24 cellular contexts compared by ENCODE assay signal in the genomic region with DNA sequence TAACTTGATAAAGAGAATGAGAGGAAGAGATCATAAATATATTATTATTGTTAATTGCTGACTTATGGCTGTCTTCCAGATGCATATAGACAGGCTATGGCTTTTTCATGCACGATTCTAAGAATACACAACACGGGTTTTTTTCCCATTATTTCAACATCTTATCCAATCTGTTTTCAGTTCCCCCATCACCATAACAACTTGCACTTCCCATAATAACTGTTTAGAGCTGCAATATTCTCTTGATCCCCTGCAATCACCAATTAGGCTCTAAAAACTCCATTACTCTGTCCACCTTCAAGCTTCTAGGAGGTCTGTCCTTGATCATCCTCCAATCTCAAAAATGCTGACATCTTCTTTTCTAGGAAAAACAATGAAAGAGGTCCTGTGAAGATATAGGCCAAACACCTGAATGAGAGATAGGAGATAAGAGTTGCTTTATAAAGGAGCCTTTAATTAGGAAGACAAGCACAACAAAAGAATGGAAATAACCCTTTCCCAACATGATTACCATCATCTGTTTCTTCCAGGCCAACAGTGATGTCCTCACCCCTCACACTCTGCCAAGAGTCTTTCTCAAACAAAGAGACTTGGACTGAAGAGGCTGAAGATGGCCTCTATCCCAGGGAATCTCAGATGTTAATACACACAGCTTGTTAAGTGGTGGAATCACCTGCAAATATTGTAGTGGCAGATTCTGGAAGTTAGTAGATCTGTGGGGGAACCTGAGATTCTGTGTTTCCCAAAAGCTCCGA. TPM values are rescaled to one million over a fixed set of nuclear protein-coding genes. Genes with fewer than 3 reads are reported as not detected.
"Had no signal": no experiment of that assay in that cellular context is flagged by ENCODE, and none has a peak within 500 bp of the region (broad histone marks: within the 10 kb centered on the region; RNA-seq: fewer than 3 reads in every experiment).

No MANE protein-coding gene starts in this region.

- H3K9me3 Mint-ChIP-seq: activated naive CD4-positive, alpha-beta T cell treated with anti-CD3 and anti-CD28 coated beads, Interleukin-2, amount 50 U/mL, for 72 hours; mesothelial cell of epicardium had no signal

- DNase-seq: activated CD4-positive, alpha-beta T cell treated with anti-CD3 and anti-CD28 coated beads for 36 hours; activated CD4-positive, alpha-beta T cell treated with anti-CD3 and anti-CD28 coated beads, Interleukin-2, amount 50 U/mL, for 48 hours; activated gamma-delta T cell treated with Interleukin-2 at 50 U/mL for 16 hours; adrenal gland; effector CD8-positive, alpha-beta T cell; esophagus squamous epithelium; foreskin fibroblast; glutamatergic neuron; hippocampal formation; stimulated activated CD4-positive, alpha-beta T cell treated with anti-CD3 and anti-CD28 coated beads, Interleukin-12 subunit alpha, Interleukin-12 subunit beta, amount 100 ng/mL, for 4 hours; stimulated activated CD4-positive, alpha-beta T cell treated with anti-CD3 and anti-CD28 coated beads, Interleukin-1b, Interleukin-23, amount 100 ng/mL, for 48 hours; stimulated activated naive CD4-positive, alpha-beta T cell treated with Interleukin-2 at 50 U/mL for 16 hours; thyroid gland had no signal

- H3K27ac Mint-ChIP-seq: activated CD4-positive, alpha-beta T cell treated with anti-CD3 and anti-CD28 coated beads for 36 hours; activated naive CD4-positive, alpha-beta T cell treated with anti-CD3 and anti-CD28 coated beads, Interleukin-2, amount 50 U/mL, for 72 hours; mesothelial cell of epicardium; nephron; WTC11 had no signal

- H3K27me3 ChIP-seq: adrenal gland, breast epithelium, thyroid gland had no signal

- H3K4me3 ChIP-seq: adrenal gland, breast epithelium, esophagus squamous epithelium, lung, thyroid gland had no signal

- H3K4me3 Mint-ChIP-seq: activated CD4-positive, alpha-beta T cell treated with anti-CD3 and anti-CD28 coated beads for 36 hours; mesothelial cell of epicardium; nephron; WTC11 had no signal

- H3K9me3 ChIP-seq: adrenal gland, breast epithelium, esophagus squamous epithelium, thyroid gland had no signal

- FAIRE-seq: astrocyte, islet of Langerhans had no signal

- H3K36me3 Mint-ChIP-seq: activated naive CD4-positive, alpha-beta T cell treated with anti-CD3 and anti-CD28 coated beads, Interleukin-2, amount 50 U/mL, for 72 hours; mesothelial cell of epicardium; WTC11 had no signal

- H3K4me1 ChIP-seq: adrenal gland, breast epithelium had no signal

- ATAC-seq: activated CD4-positive, alpha-beta T cell treated with anti-CD3 and anti-CD28 coated beads for 36 hours; activated naive CD4-positive, alpha-beta T cell treated with anti-CD3 and anti-CD28 coated beads, Interleukin-2, amount 50 U/mL, for 72 hours; WTC11 had no signal

- H3K36me3 ChIP-seq: adrenal gland, breast epithelium, esophagus squamous epithelium, thyroid gland had no signal

- H3K27ac ChIP-seq: adrenal gland, breast epithelium, esophagus squamous epithelium, thyroid gland had no signal

- H3K4me1 Mint-ChIP-seq: activated CD4-positive, alpha-beta T cell treated with anti-CD3 and anti-CD28 coated beads for 36 hours; nephron had no signal

RNA-seq across cellular contexts. Expression of a gene that starts 32.2 kb away (rescaled TPM):
- total RNA-seq: activated CD4-positive, alpha-beta T cell treated with anti-CD3 and anti-CD28 coated beads for 36 hours; activated naive CD4-positive, alpha-beta T cell treated with anti-CD3 and anti-CD28 coated beads, Interleukin-2, amount 50 U/mL, for 72 hours; T-helper 2 cell treated with Interferon-gamma antibody and Interleukin-4, amounts not matched to agents 100 ng/mL and 5 ng/mL, for 36 hours had no signal

RNA-seq across cellular contexts. Expression of a gene that starts 47.1 kb away (rescaled TPM):
- total RNA-seq: activated CD4-positive, alpha-beta T cell treated with anti-CD3 and anti-CD28 coated beads for 36 hours; activated naive CD4-positive, alpha-beta T cell treated with anti-CD3 and anti-CD28 coated beads, Interleukin-2, amount 50 U/mL, for 72 hours; astrocyte; breast epithelium; esophagus squamous epithelium; mesothelial cell of epicardium; renal cortical epithelial cell; T-helper 2 cell treated with Interferon-gamma antibody and Interleukin-4, amounts not matched to agents 100 ng/mL and 5 ng/mL, for 36 hours; thyroid gland; urinary bladder; WTC11 had no signal
